9 cellular contexts compared by ENCODE assay signal in the genomic region with DNA sequence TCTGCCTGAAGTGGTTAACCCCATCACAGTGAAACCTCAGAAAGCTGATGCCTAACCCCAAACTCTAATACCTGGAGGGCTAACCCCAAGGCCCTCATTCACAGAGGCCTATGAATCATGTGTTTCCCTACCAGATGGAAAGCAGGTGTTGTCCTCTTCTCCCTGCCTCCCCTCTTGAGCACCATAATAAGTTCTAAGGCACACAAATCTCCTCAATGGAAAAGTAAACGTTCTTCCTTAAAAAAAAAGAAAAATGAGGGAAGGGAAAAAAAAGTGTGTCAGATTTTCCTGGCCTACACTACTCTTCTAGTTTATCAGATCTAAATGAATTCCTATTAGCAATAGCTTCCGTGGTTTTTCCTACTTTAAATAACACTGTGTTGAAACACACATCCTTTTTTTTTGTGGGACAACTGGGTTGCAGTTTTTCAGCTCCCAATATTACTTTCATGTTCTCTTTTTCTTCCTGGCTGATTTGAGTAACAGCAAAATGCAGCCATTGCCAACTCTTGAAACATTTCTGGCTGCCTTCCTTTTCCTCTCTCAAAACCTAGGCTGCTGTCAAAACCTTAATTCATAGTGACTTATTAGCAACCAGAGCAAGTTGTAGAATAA. TPM values are rescaled to one million over a fixed set of nuclear protein-coding genes. Genes with fewer than 3 reads are reported as not detected.
A peak's percentile ranks its signal among the peaks of the same experiment; 100 is the strongest.
DNase-seq lines count a peak whose midpoint lies in the region; ATAC-seq, FAIRE-seq and TF ChIP-seq lines count a peak whose summit lies in the region.
"Had no signal": no experiment of that assay in that cellular context is flagged by ENCODE, and none has a peak within 500 bp of the region (broad histone marks: within the 10 kb centered on the region; RNA-seq: fewer than 3 reads in every experiment).

No MANE protein-coding gene starts in this region.

- H3K4me3 ChIP-seq in SK-N-SH (ENCODE audit: low read depth in 2 of 2, low read length in 1 of 2) (peak overlapping the region in 1 of 2 experiments; percentile 40; a peak in 3 of 4 replicates), psoas muscle (no peak overlapping the region)

- DNase-seq in EL (peak; percentile 47), SK-N-SH (no peak), fibroblast of the conjunctiva (ENCODE audit: low read depth) (peak; percentile 28), psoas muscle (no peak), GM12892 (ENCODE audit: insufficient read length) (no peak), islet precursor cell (no peak)

- no peaks in the 10 kb centered on the region for H4K20me1 ChIP-seq in SK-N-SH (ENCODE audit: insufficient read depth)

- CTCF ChIA-PET in SK-N-SH (lab: Yijun Ruan, JAX): interaction anchor here (0.8 to 7.0 kb wide), 9 partner anchors 9 to 382 kb away, joined by 3 to 41 read pairs (median 3); no protein-coding TSS in a partner anchor

- H3K4me2 ChIP-seq in SK-N-SH: peak overlapping the region; percentile 83

- no peaks in the 10 kb centered on the region for H3K9me2 ChIP-seq in SK-N-SH

- TF ChIP-seq CTCF in SK-N-SH (IDR thresholded peaks at IDR 0.05): no peak
- no peak for TF ChIP-seq CTCF in psoas muscle (IDR thresholded peaks at IDR 0.05)

- TF ChIP-seq EP300 in SK-N-SH (IDR thresholded peaks at IDR 0.05; ENCODE audit: borderline replicate concordance in 1 of 2, low read depth in 1 of 2, low read length in 1 of 2): no peak; a peak in 1 of 4 replicates

- no peaks in the 10 kb centered on the region for H3K79me2 ChIP-seq in SK-N-SH (ENCODE audit: insufficient read depth)

- H3K9ac ChIP-seq in SK-N-SH: peak overlapping the region; percentile 67

- peaks cover 42% of the 10 kb centered on the region for H3F3A ChIP-seq in SK-N-SH (replicated peaks; ENCODE audit: insufficient read depth)

- intact Hi-C loops in psoas muscle (cut with DNase I): no loop called here

- TF ChIP-seq RAD21 in SK-N-SH (IDR thresholded peaks at IDR 0.05; ENCODE audit: low read length): no peak

- 0% methylated on average over 2 of the region's 2 CpGs for WGBS in SK-N-SH (ENCODE audit: low lambda C conversion rate)
- WGBS in psoas muscle, 3 donors: 17 to 23% (median 17%) methylated on average over 2 of the region's 2 CpGs

- peak overlapping the region; percentile 48; the same call in 1 of the 2 replicates for H2AFZ ChIP-seq in SK-N-SH (ENCODE audit: low read depth)

- no peak for TF ChIP-seq POLR2A in GM12892 (IDR thresholded peaks at IDR 0.05; ENCODE audit: low read depth, low read length)

- ATAC-seq in psoas muscle: peak in 3 of 4 donors; percentile 26 to 61 (median 43)
- no peak for ATAC-seq in HG02973 (IDR thresholded peaks at IDR 0.05; ENCODE audit: unreplicated experiment)
- ATAC-seq in HG02610 (IDR thresholded peaks at IDR 0.05; ENCODE audit: unreplicated experiment): no peak

- H3K9me3 ChIP-seq in SK-N-SH: no peaks in the 10 kb centered on the region
- H3K9me3 ChIP-seq in psoas muscle: no peaks in the 10 kb centered on the region

- peak overlapping the region; percentile 90 to 98 for H3K27ac ChIP-seq in SK-N-SH (ENCODE audit: low read depth in 2 of 2, low read length in 1 of 2)
- H3K27ac ChIP-seq in psoas muscle: peak overlapping the region; percentile 68

- no peak for FAIRE-seq in GM12892 (lab: Jason Lieb, UNC)

- H3K27me3 ChIP-seq in SK-N-SH (ENCODE audit: insufficient read depth) (no peaks in the 10 kb centered on the region), psoas muscle (ENCODE audit: insufficient read depth in 3 of 3, low read length in 2 of 3) (peaks cover 0 to 13% (median 0%) of the 10 kb centered on the region in 3 donors)

- H3K4me1 ChIP-seq in SK-N-SH (ENCODE audit: control insufficient read depth in 1 of 2, insufficient read depth in 2 of 2, low read depth in 1 of 2, low read length in 1 of 2) (peaks cover 31 to 46% of the 10 kb centered on the region in 2 experiments), psoas muscle (peaks cover 19% of the 10 kb centered on the region)

- H3K36me3 ChIP-seq in SK-N-SH (replicated peaks in 1 of 2; ENCODE audit: control insufficient read depth in 1 of 2, insufficient read depth in 2 of 2, low read length in 1 of 2) (no peaks in the 10 kb centered on the region), psoas muscle (ENCODE audit: insufficient read depth in 1 of 2, low read depth in 1 of 2) (no peaks in the 10 kb centered on the region)

- POLR2A ChIA-PET in SK-N-SH (lab: Yijun Ruan, JAX): no interaction called here

TF ChIP-seq in SK-N-SH, 30 proteins besides CTCF, POLR2A, EP300 and RAD21 (continues in another document):
- no peak for TF ChIP-seq MXI1 (IDR thresholded peaks at IDR 0.05; ENCODE audit: low read depth, low read length)
- TF ChIP-seq, protein P1, sequence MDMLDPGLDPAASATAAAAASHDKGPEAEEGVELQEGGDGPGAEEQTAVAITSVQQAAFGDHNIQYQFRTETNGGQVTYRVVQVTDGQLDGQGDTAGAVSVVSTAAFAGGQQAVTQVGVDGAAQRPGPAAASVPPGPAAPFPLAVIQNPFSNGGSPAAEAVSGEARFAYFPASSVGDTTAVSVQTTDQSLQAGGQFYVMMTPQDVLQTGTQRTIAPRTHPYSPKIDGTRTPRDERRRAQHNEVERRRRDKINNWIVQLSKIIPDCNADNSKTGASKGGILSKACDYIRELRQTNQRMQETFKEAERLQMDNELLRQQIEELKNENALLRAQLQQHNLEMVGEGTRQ (IDR thresholded peaks at IDR 0.05; ENCODE audit: borderline replicate concordance, low read depth, low read length): no peak
- peak; percentile 65 for TF ChIP-seq JUND (IDR thresholded peaks at IDR 0.05)
- peak; percentile 19; the same call in 1 of the 2 replicates for TF ChIP-seq ELF1 (IDR thresholded peaks at IDR 0.05)
- TF ChIP-seq GABPA (IDR thresholded peaks at IDR 0.05; ENCODE audit: low read depth): no peak
- TF ChIP-seq RXRA (IDR thresholded peaks at IDR 0.05; ENCODE audit: borderline replicate concordance, low read depth): peak; percentile 46
- TF ChIP-seq RCOR1 (IDR thresholded peaks at IDR 0.05; ENCODE audit: low read length): no peak
- no peak; the same call in 1 of the 2 replicates for TF ChIP-seq TEAD4 (IDR thresholded peaks at IDR 0.05; ENCODE audit: borderline replicate concordance, insufficient read depth)
- TF ChIP-seq NFIC (IDR thresholded peaks at IDR 0.05; ENCODE audit: borderline replicate concordance): 0 out of 2 replicates have a peak, but pooled peaks have one; percentile 36
- no peak for TF ChIP-seq CHD2 (IDR thresholded peaks at IDR 0.05; ENCODE audit: low read length, partially characterized antibody)
- TF ChIP-seq YY1 (IDR thresholded peaks at IDR 0.05; ENCODE audit: low read depth): no peak
- TF ChIP-seq GATA2 (CRISPR knock-in tag; IDR thresholded peaks at IDR 0.05): no peak
- TF ChIP-seq, protein P2, sequence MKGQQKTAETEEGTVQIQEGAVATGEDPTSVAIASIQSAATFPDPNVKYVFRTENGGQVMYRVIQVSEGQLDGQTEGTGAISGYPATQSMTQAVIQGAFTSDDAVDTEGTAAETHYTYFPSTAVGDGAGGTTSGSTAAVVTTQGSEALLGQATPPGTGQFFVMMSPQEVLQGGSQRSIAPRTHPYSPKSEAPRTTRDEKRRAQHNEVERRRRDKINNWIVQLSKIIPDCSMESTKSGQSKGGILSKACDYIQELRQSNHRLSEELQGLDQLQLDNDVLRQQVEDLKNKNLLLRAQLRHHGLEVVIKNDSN (IDR thresholded peaks at IDR 0.05; ENCODE audit: borderline replicate concordance, low read depth): no peak
- peak; percentile 12; the same call in 1 of the 2 replicates for TF ChIP-seq FOSL2 (IDR thresholded peaks at IDR 0.05; ENCODE audit: borderline replicate concordance, low read depth)
- TF ChIP-seq, protein P3, sequence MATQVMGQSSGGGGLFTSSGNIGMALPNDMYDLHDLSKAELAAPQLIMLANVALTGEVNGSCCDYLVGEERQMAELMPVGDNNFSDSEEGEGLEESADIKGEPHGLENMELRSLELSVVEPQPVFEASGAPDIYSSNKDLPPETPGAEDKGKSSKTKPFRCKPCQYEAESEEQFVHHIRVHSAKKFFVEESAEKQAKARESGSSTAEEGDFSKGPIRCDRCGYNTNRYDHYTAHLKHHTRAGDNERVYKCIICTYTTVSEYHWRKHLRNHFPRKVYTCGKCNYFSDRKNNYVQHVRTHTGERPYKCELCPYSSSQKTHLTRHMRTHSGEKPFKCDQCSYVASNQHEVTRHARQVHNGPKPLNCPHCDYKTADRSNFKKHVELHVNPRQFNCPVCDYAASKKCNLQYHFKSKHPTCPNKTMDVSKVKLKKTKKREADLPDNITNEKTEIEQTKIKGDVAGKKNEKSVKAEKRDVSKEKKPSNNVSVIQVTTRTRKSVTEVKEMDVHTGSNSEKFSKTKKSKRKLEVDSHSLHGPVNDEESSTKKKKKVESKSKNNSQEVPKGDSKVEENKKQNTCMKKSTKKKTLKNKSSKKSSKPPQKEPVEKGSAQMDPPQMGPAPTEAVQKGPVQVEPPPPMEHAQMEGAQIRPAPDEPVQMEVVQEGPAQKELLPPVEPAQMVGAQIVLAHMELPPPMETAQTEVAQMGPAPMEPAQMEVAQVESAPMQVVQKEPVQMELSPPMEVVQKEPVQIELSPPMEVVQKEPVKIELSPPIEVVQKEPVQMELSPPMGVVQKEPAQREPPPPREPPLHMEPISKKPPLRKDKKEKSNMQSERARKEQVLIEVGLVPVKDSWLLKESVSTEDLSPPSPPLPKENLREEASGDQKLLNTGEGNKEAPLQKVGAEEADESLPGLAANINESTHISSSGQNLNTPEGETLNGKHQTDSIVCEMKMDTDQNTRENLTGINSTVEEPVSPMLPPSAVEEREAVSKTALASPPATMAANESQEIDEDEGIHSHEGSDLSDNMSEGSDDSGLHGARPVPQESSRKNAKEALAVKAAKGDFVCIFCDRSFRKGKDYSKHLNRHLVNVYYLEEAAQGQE (IDR thresholded peaks at IDR 0.05; ENCODE audit: low read depth, low read length): no peak
- no peak for TF ChIP-seq SIN3A (IDR thresholded peaks at IDR 0.05; ENCODE audit: borderline replicate concordance, low read depth, low read length)
- no peak for TF ChIP-seq EZH2phosphoT487 (IDR thresholded peaks at IDR 0.05; ENCODE audit: borderline replicate concordance, low read depth)
- TF ChIP-seq, protein P4, sequence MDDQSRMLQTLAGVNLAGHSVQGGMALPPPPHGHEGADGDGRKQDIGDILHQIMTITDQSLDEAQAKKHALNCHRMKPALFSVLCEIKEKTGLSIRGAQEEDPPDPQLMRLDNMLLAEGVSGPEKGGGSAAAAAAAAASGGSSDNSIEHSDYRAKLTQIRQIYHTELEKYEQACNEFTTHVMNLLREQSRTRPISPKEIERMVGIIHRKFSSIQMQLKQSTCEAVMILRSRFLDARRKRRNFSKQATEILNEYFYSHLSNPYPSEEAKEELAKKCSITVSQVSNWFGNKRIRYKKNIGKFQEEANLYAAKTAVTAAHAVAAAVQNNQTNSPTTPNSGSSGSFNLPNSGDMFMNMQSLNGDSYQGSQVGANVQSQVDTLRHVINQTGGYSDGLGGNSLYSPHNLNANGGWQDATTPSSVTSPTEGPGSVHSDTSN (IDR thresholded peaks at IDR 0.05): peak; percentile 40; the same call in 1 of the 2 replicates
- TF ChIP-seq FOXJ3 (CRISPR knock-in tag; IDR thresholded peaks at IDR 0.05): no peak

RNA-seq across cellular contexts. Expression of a gene that starts 43.2 kb away (rescaled TPM):
- 2.6 and 4.4 TPM in 2 replicates for polyA plus RNA-seq in SK-N-SH (2012; rRNA removed)
- 3.8 and 4.0 TPM in 2 replicates for polyA plus RNA-seq in SK-N-SH (2012; cell fraction: cytosol; rRNA removed)
- 2.8 and 4.4 TPM in 2 replicates for polyA plus RNA-seq in SK-N-SH (2012; cell fraction: nucleus; rRNA removed)
- total RNA-seq in psoas muscle: under 1 TPM in 3 of 4 donors, not detected in 1; 0.32 to 0.58 (median 0.39) TPM
- polyA plus RNA-seq in psoas muscle: under 1 TPM in 2 of 3 donors, not detected in 1; 0.04 to 0.14 TPM
- polyA plus RNA-seq in GM12892 (2012; ENCODE audit: missing spikeins): not detected
- total RNA-seq: T-helper 2 cell treated with Interferon-gamma antibody and Interleukin-4, amounts not matched to agents 100 ng/mL and 5 ng/mL, for 36 hours had no signal

Comparison
In these comparisons a context has a peak if more than half of its experiments do, and no peak if none do; other contexts are left out.
1. DNase-seq: peak in EL (single experiment) and fibroblast of the conjunctiva (single experiment); none in SK-N-SH (single experiment), psoas muscle (0 of 2), GM12892 (single experiment) and islet precursor cell (single experiment).
2. ATAC-seq: peak in psoas muscle (3 of 4); none in HG02973 (single experiment) and HG02610 (single experiment).